ENCODE assay signal across 8 cellular contexts in genomic region chr6:151391471-151392428, GRCh38. TPM values are rescaled to one million over a fixed set of nuclear protein-coding genes. Genes with fewer than 3 reads are reported as not detected.
DNase-seq lines count a peak whose midpoint lies in the region; ATAC-seq and TF ChIP-seq lines count a peak whose summit lies in the region.

Gene ZBTB2 (minus strand): TSS chr6:151391559. CDS start chr6:151373637, 17,922 bp downstream.

- H3K36me3 ChIP-seq in colonic mucosa, result no peaks in the 10 kb centered on the region

- in situ Hi-C loops in GM13977 (cut with MboI; ENCODE audit: low pct_unique_long_range_greater_than_20kb, low sequenced_read_pairs, unreplicated experiment), result no loop called here

- H3K9me3 ChIP-seq in colonic mucosa, result no peaks in the 10 kb centered on the region

- peak within 1 kb of the TSS; percentile 98 for H3K27ac ChIP-seq in colonic mucosa

- H3K4me1 ChIP-seq in colonic mucosa, result peaks cover 6% of the 10 kb centered on the region

- no peaks in the 10 kb centered on the region for H3K27me3 ChIP-seq in colonic mucosa

- intact Hi-C loops in colonic mucosa (cut with DNase I), result loop anchor here (5.0 kb wide), 1 partner anchor 61 kb away; the partner anchor contains the start of gene RMND1

- TF ChIP-seq CTCF in GM13977 (IDR thresholded peaks at IDR 0.05; ENCODE audit: extremely low read depth, insufficient read depth, missing control alignments) (no peak), colonic mucosa (IDR thresholded peaks at IDR 0.05) (no peak)

- H3K4me3 ChIP-seq in colonic mucosa, result peak within 1 kb of the TSS; percentile 74

- peak; percentile 13 for ATAC-seq in HG02884 (IDR thresholded peaks at IDR 0.05; ENCODE audit: unreplicated experiment)

- peak; percentile 85 for DNase-seq in GM13977 (ENCODE audit: low spot score)
- DNase-seq in NCI-H460 (ENCODE audit: extremely low read depth, low read depth), result no peak
- peak; percentile 74 for DNase-seq in activated CD4-positive, alpha-beta T cell treated with anti-CD3 and anti-CD28 coated beads for 48 hours
- peak; percentile 72 for DNase-seq in colonic mucosa
- peak; percentile 88 for DNase-seq in left kidney (ENCODE audit: low read depth, low spot score)
- peak; percentile 39 to 49 for DNase-seq in stimulated activated CD4-positive, alpha-beta T cell treated with anti-CD3 and anti-CD28 coated beads, Interleukin-1b, Interleukin-23, amount 100 ng/mL, for 4 hours (ENCODE audit: low read depth in 2 of 2)
- no peak for DNase-seq in cerebellar nuclear complex (lab: John Stamatoyannopoulos, UW)

- H3K9ac ChIP-seq in colonic mucosa (ENCODE audit: low read depth in 2 of 2, low read length in 2 of 2), result peak within 1 kb of the TSS; percentile 74 to 92

RNA-seq across cellular contexts. Expression of gene ZBTB2, which starts in this region (rescaled TPM):
- total RNA-seq in NCI-H460 (2014; rRNA removed; shearing (Covaris generic)), result 10.8 and 11.1 TPM in 2 replicates
- polyA plus RNA-seq in NCI-H460 (2014; cell fraction: nucleus; rRNA removed), result 5.2 and 5.8 TPM in 2 replicates
- total RNA-seq in colonic mucosa, result 10 to 100 TPM in 1 of 2 donors, 1 to 10 TPM in 1; 9.6 to 13.7 TPM

Comparison
In these comparisons a context has a peak if more than half of its experiments do, and no peak if none do; other contexts are left out.
1. DNase-seq: peak in GM13977 (single experiment), activated CD4-positive, alpha-beta T cell treated with anti-CD3 and anti-CD28 coated beads for 48 hours (single experiment), colonic mucosa (single experiment), left kidney (single experiment) and stimulated activated CD4-positive, alpha-beta T cell treated with anti-CD3 and anti-CD28 coated beads, Interleukin-1b, Interleukin-23, amount 100 ng/mL, for 4 hours (2 of 2); none in NCI-H460 (single experiment) and cerebellar nuclear complex (0 of 2).